ENCODE assay signal across 2 cellular contexts in genomic region chr6:134945045-134945444, GRCh38.
TF ChIP-seq lines count a peak whose summit lies in the region.

No MANE protein-coding gene starts in this region.

TF ChIP-seq in K562, 482 proteins besides CTCF, POLR2A, EP300 and RAD21:
- peak; percentile 85 for TF ChIP-seq RBM25 (IDR thresholded peaks at IDR 0.05; ENCODE audit: low read depth, low read length, severe bottlenecking)
- peak; percentile 69 for TF ChIP-seq ADNP (tag; IDR thresholded peaks at IDR 0.05)
- TF ChIP-seq RCOR1 (IDR thresholded peaks at IDR 0.05; ENCODE audit: borderline replicate concordance in 1 of 2, low read depth in 2 of 2, low read length in 2 of 2) = peak in 1 of 2 experiments; percentile 19; a peak in 1 of 4 replicates
- TF ChIP-seq USF2 (CRISPR knock-in tag; IDR thresholded peaks at IDR 0.05) = no peak
- TF ChIP-seq BCOR (IDR thresholded peaks at IDR 0.05) = peak; percentile 35; the same call in 1 of the 2 replicates
- TF ChIP-seq MNT (conservative IDR thresholded peaks at IDR 0.05) = no peak
- no peak for TF ChIP-seq BHLHE40 (IDR thresholded peaks at IDR 0.05; ENCODE audit: low read length)
- no peak for TF ChIP-seq BACH1 (tag; IDR thresholded peaks at IDR 0.05)
- TF ChIP-seq ZNF77 (CRISPR knock-in tag; IDR thresholded peaks at IDR 0.05) = no peak

TF ChIP-seq in HepG2, 621 proteins besides CTCF, POLR2A, EP300 and RAD21:
- TF ChIP-seq ARID4A (CRISPR knock-in tag; IDR thresholded peaks at IDR 0.05; ENCODE audit: borderline replicate concordance) = no peak
- TF ChIP-seq ZNF629 (CRISPR knock-in tag; conservative IDR thresholded peaks at IDR 0.05) = peak; percentile 63
